Comparison of ENCODE assay signal across 28 cellular contexts in the genomic region with DNA sequence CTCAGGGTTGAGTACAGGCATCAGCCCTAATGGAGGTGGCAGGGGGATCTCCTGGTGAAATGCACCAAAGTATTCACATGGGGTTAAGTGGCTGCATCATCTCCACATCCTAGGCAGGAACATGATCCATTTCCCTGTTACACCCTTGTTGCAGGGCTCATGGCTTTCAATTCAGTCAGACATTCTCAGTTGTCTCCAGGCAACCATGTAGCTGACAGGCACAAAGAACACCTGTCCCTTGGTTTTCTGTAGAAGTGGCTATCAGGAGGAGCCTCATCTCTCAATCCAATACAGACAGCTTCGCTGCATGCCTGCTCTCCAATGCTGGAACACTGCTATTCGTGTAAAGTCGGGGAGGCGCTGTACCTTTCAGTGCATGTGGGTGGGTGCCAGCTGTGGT.
"Had no signal": no experiment of that assay in that cellular context is flagged by ENCODE, and none has a peak within 500 bp of the region (broad histone marks: within the 10 kb centered on the region; RNA-seq: fewer than 3 reads in every experiment).

No MANE protein-coding gene starts in this region.

- H3K27ac Mint-ChIP-seq: activated CD4-positive, alpha-beta T cell treated with anti-CD3 and anti-CD28 coated beads, Interleukin-2, amount 10 ng/mL, durations not matched to agents 24 days and 14 days; activated CD8-positive, alpha-beta T cell treated with anti-CD3 and anti-CD28 coated beads for 36 hours; activated naive CD4-positive, alpha-beta T cell treated with anti-CD3 and anti-CD28 coated beads, Interleukin-2, amount 50 U/mL, for 72 hours; activated T-helper 1 cell treated with anti-CD3 and anti-CD28 coated beads, Interleukin-12 subunit alpha, Interleukin-12 subunit beta, Interleukin-2, Interleukin-4 antibody, amounts not matched to agents 30 ng/mL and 10 ng/mL and 1 ng/mL, durations not matched to agents 14 hours and 24 hours and 36 hours; effector memory CD8-positive, alpha-beta T cell; immature natural killer cell; naive thymus-derived CD8-positive, alpha-beta T cell; type B pancreatic cell had no signal

- H3K4me1 ChIP-seq: esophagus muscularis mucosa, left lung, vagina had no signal

- FAIRE-seq: colon, frontal cortex had no signal

- H3K27ac ChIP-seq: brain microvascular endothelial cell, dorsolateral prefrontal cortex, esophagus muscularis mucosa, hepatocyte, left lung, thoracic aorta, vagina, VCaP had no signal

- H3K9me3 ChIP-seq: thoracic aorta, vagina had no signal

- H3K27me3 ChIP-seq: brain microvascular endothelial cell, dorsolateral prefrontal cortex, hepatocyte, left lung, vagina had no signal

- H3K4me3 ChIP-seq: dorsolateral prefrontal cortex, esophagus muscularis mucosa, hepatocyte, left lung, lung, thoracic aorta, vagina had no signal

- DNase-seq: activated CD4-positive, alpha-beta T cell treated with anti-CD3 and anti-CD28 coated beads, Interleukin-2, amount 10 ng/mL, durations not matched to agents 24 days and 14 days; activated CD8-positive, alpha-beta T cell treated with anti-CD3 and anti-CD28 coated beads for 36 hours; activated gamma-delta T cell treated with Interleukin-2 at 50 U/mL for 16 hours; aorta; brain microvascular endothelial cell; dorsolateral prefrontal cortex; effector memory CD8-positive, alpha-beta T cell; glutamatergic neuron; immature natural killer cell; kidney glomerular epithelial cell; left lung; naive thymus-derived CD8-positive, alpha-beta T cell; retina; stimulated activated CD4-positive, alpha-beta T cell treated with anti-CD3 and anti-CD28 coated beads, Interleukin-4, amount 100 ng/mL, for 24 hours; stimulated activated naive CD4-positive, alpha-beta T cell treated with Interleukin-2 at 50 U/mL for 16 hours had no signal

- ATAC-seq: activated CD4-positive, CD25-positive, alpha-beta regulatory T cell treated with anti-CD3 and anti-CD28 coated beads, Interleukin-2, amount 50 U/mL, for 24 hours; activated CD8-positive, alpha-beta T cell treated with anti-CD3 and anti-CD28 coated beads for 36 hours; activated naive CD4-positive, alpha-beta T cell treated with anti-CD3 and anti-CD28 coated beads, Interleukin-2, amount 50 U/mL, for 72 hours; effector memory CD8-positive, alpha-beta T cell; left lung; naive thymus-derived CD8-positive, alpha-beta T cell had no signal

- H3K4me1 Mint-ChIP-seq: activated CD4-positive, alpha-beta T cell treated with anti-CD3 and anti-CD28 coated beads, Interleukin-2, amount 10 ng/mL, durations not matched to agents 24 days and 14 days; central memory CD8-positive, alpha-beta T cell; immature natural killer cell; naive thymus-derived CD8-positive, alpha-beta T cell had no signal

- H3K4me3 Mint-ChIP-seq: activated CD4-positive, alpha-beta T cell treated with anti-CD3 and anti-CD28 coated beads, Interleukin-2, amount 10 ng/mL, durations not matched to agents 24 days and 14 days; activated CD8-positive, alpha-beta T cell treated with anti-CD3 and anti-CD28 coated beads for 36 hours; activated T-helper 1 cell treated with anti-CD3 and anti-CD28 coated beads, Interleukin-12 subunit alpha, Interleukin-12 subunit beta, Interleukin-2, Interleukin-4 antibody, amounts not matched to agents 30 ng/mL and 10 ng/mL and 1 ng/mL, durations not matched to agents 14 hours and 24 hours and 36 hours; central memory CD8-positive, alpha-beta T cell; effector memory CD8-positive, alpha-beta T cell; immature natural killer cell; naive thymus-derived CD8-positive, alpha-beta T cell; type B pancreatic cell had no signal

- H3K36me3 Mint-ChIP-seq: immature natural killer cell; naive thymus-derived CD8-positive, alpha-beta T cell; type B pancreatic cell had no signal

- H3K36me3 ChIP-seq: brain microvascular endothelial cell, esophagus muscularis mucosa, left lung, thoracic aorta, vagina had no signal

- H3K27me3 Mint-ChIP-seq: activated CD4-positive, alpha-beta T cell treated with anti-CD3 and anti-CD28 coated beads, Interleukin-2, amount 10 ng/mL, durations not matched to agents 24 days and 14 days; activated CD8-positive, alpha-beta T cell treated with anti-CD3 and anti-CD28 coated beads for 36 hours; central memory CD8-positive, alpha-beta T cell; effector memory CD8-positive, alpha-beta T cell; naive thymus-derived CD8-positive, alpha-beta T cell; type B pancreatic cell had no signal
